Comparison of ENCODE assay signal across 1 cellular context in the genomic region with DNA sequence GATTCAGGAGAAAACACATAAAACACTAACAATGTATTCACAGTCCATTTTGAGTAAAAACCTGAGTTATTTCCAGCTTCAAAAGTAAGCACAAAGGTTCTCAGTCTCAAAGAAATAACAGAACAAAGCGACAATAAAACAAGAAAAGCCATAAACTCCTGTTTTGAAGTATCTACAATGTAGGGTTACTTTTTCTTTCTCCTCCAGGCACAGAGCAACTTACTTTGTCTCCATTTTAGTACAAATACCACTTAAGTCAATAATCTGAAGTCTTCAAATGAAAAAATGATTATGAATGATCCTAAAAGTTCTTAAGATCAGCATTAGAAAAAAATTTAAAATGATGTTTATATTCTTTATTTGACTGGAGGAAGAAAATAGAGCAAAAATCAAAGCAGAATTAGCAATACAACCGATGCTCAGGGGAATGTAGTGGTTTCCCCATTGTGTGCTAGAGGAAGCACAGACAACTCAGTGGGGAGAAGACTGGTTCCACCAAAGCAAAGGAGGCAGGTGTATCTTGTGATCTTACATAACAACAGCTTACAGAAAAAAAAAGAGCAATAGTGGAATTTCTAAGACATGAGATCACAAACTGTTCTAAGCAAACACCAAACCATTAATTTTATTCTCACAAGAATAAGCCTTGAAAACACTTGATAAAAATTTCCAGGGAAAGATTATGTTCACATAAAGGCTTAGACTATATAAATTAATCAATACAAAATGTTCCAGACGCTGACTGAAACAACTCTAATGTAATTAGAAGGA.
TF ChIP-seq lines count a peak whose summit lies in the region.

No MANE protein-coding gene starts in this region.

TF ChIP-seq in GM23338, 12 proteins besides CTCF, POLR2A, EP300 and RAD21:
- TF ChIP-seq STAT1 (IDR thresholded peaks at IDR 0.05; ENCODE audit: unreplicated experiment) (no peak), ZNF114 (CRISPR knock-in tag; IDR thresholded peaks at IDR 0.05) (0 out of 2 replicates have a peak, but pooled peaks have one; percentile 28)
- TF ChIP-seq, protein P1, sequence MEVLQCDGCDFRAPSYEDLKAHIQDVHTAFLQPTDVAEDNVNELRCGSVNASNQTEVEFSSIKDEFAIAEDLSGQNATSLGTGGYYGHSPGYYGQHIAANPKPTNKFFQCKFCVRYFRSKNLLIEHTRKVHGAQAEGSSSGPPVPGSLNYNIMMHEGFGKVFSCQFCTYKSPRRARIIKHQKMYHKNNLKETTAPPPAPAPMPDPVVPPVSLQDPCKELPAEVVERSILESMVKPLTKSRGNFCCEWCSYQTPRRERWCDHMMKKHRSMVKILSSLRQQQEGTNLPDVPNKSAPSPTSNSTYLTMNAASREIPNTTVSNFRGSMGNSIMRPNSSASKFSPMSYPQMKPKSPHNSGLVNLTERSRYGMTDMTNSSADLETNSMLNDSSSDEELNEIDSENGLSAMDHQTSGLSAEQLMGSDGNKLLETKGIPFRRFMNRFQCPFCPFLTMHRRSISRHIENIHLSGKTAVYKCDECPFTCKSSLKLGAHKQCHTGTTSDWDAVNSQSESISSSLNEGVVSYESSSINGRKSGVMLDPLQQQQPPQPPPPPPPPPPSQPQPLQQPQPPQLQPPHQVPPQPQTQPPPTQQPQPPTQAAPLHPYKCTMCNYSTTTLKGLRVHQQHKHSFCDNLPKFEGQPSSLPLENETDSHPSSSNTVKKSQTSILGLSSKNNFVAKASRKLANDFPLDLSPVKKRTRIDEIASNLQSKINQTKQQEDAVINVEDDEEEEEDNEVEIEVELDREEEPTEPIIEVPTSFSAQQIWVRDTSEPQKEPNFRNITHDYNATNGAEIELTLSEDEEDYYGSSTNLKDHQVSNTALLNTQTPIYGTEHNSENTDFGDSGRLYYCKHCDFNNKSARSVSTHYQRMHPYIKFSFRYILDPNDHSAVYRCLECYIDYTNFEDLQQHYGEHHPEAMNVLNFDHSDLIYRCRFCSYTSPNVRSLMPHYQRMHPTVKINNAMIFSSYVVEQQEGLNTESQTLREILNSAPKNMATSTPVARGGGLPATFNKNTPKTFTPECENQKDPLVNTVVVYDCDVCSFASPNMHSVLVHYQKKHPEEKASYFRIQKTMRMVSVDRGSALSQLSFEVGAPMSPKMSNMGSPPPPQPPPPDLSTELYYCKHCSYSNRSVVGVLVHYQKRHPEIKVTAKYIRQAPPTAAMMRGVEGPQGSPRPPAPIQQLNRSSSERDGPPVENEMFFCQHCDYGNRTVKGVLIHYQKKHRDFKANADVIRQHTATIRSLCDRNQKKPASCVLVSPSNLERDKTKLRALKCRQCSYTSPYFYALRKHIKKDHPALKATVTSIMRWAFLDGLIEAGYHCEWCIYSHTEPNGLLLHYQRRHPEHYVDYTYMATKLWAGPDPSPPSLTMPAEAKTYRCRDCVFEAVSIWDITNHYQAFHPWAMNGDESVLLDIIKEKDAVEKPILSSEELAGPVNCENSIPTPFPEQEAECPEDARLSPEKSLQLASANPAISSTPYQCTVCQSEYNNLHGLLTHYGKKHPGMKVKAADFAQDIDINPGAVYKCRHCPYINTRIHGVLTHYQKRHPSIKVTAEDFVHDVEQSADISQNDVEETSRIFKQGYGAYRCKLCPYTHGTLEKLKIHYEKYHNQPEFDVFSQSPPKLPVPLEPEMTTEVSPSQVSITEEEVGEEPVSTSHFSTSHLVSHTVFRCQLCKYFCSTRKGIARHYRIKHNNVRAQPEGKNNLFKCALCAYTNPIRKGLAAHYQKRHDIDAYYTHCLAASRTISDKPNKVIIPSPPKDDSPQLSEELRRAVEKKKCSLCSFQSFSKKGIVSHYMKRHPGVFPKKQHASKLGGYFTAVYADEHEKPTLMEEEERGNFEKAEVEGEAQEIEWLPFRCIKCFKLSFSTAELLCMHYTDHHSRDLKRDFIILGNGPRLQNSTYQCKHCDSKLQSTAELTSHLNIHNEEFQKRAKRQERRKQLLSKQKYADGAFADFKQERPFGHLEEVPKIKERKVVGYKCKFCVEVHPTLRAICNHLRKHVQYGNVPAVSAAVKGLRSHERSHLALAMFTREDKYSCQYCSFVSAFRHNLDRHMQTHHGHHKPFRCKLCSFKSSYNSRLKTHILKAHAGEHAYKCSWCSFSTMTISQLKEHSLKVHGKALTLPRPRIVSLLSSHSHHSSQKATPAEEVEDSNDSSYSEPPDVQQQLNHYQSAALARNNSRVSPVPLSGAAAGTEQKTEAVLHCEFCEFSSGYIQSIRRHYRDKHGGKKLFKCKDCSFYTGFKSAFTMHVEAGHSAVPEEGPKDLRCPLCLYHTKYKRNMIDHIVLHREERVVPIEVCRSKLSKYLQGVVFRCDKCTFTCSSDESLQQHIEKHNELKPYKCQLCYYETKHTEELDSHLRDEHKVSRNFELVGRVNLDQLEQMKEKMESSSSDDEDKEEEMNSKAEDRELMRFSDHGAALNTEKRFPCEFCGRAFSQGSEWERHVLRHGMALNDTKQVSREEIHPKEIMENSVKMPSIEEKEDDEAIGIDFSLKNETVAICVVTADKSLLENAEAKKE (CRISPR knock-in tag; IDR thresholded peaks at IDR 0.05), result peak; percentile 88
TF ChIP-seq in GM23338: peak in this region for 2.
